ENCODE assay signal across 8 cellular contexts in genomic region chrX:38717871-38718270, GRCh38.
DNase-seq lines count a peak whose midpoint lies in the region; ATAC-seq, FAIRE-seq and TF ChIP-seq lines count a peak whose summit lies in the region.

No MANE protein-coding gene starts in this region.

- no TSS peak for BruUV-seq in Panc1 (replicated peaks; lab: Mats Ljungman, UMichigan)

- no peaks in the 10 kb centered on the region for H3K9me3 ChIP-seq in Panc1 (ENCODE audit: control insufficient read depth, insufficient read depth, low read depth, low read length)

- CTCF ChIA-PET in Panc1 (lab: Charles Lee), result interaction anchor here (0.7 kb wide), 1 partner anchor 382 kb away, joined by 3 read pairs; no protein-coding TSS in a partner anchor

- intact Hi-C loops in Panc1 (cut with micrococcal nuclease; ENCODE audit: unreplicated experiment), result no loop called here

- H3K4me3 ChIP-seq in GM12875 (ENCODE audit: low read depth, low read length), result no peak overlapping the region
- no peak overlapping the region for H3K4me3 ChIP-seq in Panc1 (ENCODE audit: low read depth in 2 of 2, low read length in 2 of 2)

- no peak overlapping the region for H3K27ac ChIP-seq in Panc1 (ENCODE audit: low read length)

- peak; percentile 22 for DNase-seq in AG08396 (ENCODE audit: low spot score)
- DNase-seq in Panc1 (ENCODE audit: low read depth, low spot score), result no peak
- peak; percentile 3 for DNase-seq in germinal center (ENCODE audit: low spot score)
- DNase-seq in NCI-H510A (lab: John Stamatoyannopoulos, UW), result no peak
- DNase-seq in RCC 7860 (ENCODE audit: low spot score), result no peak
- DNase-seq in ureter (ENCODE audit: low spot score), result no peak

- no peaks in the 10 kb centered on the region for H3K27me3 ChIP-seq in Panc1 (ENCODE audit: control insufficient read depth, insufficient read depth, low read length)

- ATAC-seq in Panc1 (no peak), HG02571 (IDR thresholded peaks at IDR 0.05; ENCODE audit: unreplicated experiment) (no peak)

- in situ Hi-C loops in Panc1 (cut with HindIII; ENCODE audit: low pct_unique_long_range_greater_than_20kb, low sequenced_read_pairs), result no loop called here

- no peak for FAIRE-seq in RCC 7860 (lab: Jason Lieb, UNC)

- no peaks in the 10 kb centered on the region for H3K36me3 ChIP-seq in Panc1 (ENCODE audit: control insufficient read depth, insufficient read depth, low read length)

- TF ChIP-seq CTCF in GM12875 (IDR thresholded peaks at IDR 0.05; ENCODE audit: borderline replicate concordance, insufficient read depth, low read depth, low read length) (peak; percentile 59), Panc1 (IDR thresholded peaks at IDR 0.05) (peak; percentile 63)

- H3K4me1 ChIP-seq in Panc1 (ENCODE audit: control insufficient read depth, insufficient read depth, low read length), result no peaks in the 10 kb centered on the region

- POLR2A ChIA-PET in Panc1 (lab: Charles Lee), result no interaction called here

Comparison
In these comparisons a context has a peak if more than half of its experiments do, and no peak if none do; other contexts are left out.
1. DNase-seq: peak in AG08396 (single experiment) and germinal center (single experiment); none in Panc1 (single experiment), NCI-H510A (single experiment), RCC 7860 (single experiment) and ureter (single experiment).